3 cellular contexts compared by ENCODE assay signal in the genomic region with DNA sequence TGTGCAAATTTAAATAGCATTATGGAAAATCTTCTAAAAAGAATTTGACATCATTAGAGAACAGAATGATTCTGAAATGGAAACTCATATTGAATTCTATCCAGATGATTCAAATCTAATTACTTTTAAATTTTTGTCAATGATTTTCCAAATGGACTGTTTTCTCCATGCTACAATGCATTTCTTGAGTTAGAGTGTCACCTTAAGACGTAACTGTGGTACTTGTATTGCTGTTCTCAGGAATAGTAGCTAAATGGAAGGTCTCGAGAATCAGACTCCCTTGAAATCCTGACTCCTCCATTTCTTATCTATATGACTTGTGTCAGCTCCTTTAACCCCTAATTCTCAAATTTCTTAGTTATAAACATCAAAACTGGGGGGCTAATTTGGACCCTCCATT.
TF ChIP-seq lines count a peak whose summit lies in the region.

No MANE protein-coding gene starts in this region.

TF ChIP-seq in liver, 16 proteins besides CTCF, POLR2A, EP300 and RAD21 (continued from another document):
- no peak for TF ChIP-seq HNF4A (conservative IDR thresholded peaks at IDR 0.05)
- TF ChIP-seq TAF1 (conservative IDR thresholded peaks at IDR 0.05) = no peak
- no peak for TF ChIP-seq YY1 (IDR thresholded peaks at IDR 0.05)
- TF ChIP-seq, protein P1, sequence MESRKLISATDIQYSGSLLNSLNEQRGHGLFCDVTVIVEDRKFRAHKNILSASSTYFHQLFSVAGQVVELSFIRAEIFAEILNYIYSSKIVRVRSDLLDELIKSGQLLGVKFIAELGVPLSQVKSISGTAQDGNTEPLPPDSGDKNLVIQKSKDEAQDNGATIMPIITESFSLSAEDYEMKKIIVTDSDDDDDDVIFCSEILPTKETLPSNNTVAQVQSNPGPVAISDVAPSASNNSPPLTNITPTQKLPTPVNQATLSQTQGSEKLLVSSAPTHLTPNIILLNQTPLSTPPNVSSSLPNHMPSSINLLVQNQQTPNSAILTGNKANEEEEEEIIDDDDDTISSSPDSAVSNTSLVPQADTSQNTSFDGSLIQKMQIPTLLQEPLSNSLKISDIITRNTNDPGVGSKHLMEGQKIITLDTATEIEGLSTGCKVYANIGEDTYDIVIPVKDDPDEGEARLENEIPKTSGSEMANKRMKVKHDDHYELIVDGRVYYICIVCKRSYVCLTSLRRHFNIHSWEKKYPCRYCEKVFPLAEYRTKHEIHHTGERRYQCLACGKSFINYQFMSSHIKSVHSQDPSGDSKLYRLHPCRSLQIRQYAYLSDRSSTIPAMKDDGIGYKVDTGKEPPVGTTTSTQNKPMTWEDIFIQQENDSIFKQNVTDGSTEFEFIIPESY (IDR thresholded peaks at IDR 0.05) = no peak
- TF ChIP-seq SP1 (IDR thresholded peaks at IDR 0.05) = no peak
- TF ChIP-seq RXRA (IDR thresholded peaks at IDR 0.05) = no peak
- TF ChIP-seq MAX (IDR thresholded peaks at IDR 0.05) = no peak
- TF ChIP-seq REST (IDR thresholded peaks at IDR 0.05) = no peak
- no peak for TF ChIP-seq FOXA2 (IDR thresholded peaks at IDR 0.05)
- TF ChIP-seq ATF3 (IDR thresholded peaks at IDR 0.05) = no peak
- no peak for TF ChIP-seq JUND (IDR thresholded peaks at IDR 0.05)
- no peak for TF ChIP-seq EGR1 (IDR thresholded peaks at IDR 0.05; ENCODE audit: low read depth in 2 of 2)
- no peak for TF ChIP-seq NR2F2 (IDR thresholded peaks at IDR 0.05)
TF ChIP-seq in liver: peak in this region for 0.

TF ChIP-seq in HepG2, 621 proteins besides CTCF, POLR2A, EP300 and RAD21:
- TF ChIP-seq, protein P2, sequence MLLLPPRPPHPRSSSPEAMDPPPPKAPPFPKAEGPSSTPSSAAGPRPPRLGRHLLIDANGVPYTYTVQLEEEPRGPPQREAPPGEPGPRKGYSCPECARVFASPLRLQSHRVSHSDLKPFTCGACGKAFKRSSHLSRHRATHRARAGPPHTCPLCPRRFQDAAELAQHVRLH (CRISPR knock-in tag; IDR thresholded peaks at IDR 0.05; ENCODE audit: borderline replicate concordance, low read depth) = no peak
- no peak for TF ChIP-seq ZNF761 (CRISPR knock-in tag; conservative IDR thresholded peaks at IDR 0.05)
- no peak for TF ChIP-seq ZNF567 (CRISPR knock-in tag; IDR thresholded peaks at IDR 0.05; ENCODE audit: borderline replicate concordance)

TF ChIP-seq in GM12878, 131 proteins besides CTCF, POLR2A, EP300 and RAD21 (continued from another document):
- TF ChIP-seq, protein P3, sequence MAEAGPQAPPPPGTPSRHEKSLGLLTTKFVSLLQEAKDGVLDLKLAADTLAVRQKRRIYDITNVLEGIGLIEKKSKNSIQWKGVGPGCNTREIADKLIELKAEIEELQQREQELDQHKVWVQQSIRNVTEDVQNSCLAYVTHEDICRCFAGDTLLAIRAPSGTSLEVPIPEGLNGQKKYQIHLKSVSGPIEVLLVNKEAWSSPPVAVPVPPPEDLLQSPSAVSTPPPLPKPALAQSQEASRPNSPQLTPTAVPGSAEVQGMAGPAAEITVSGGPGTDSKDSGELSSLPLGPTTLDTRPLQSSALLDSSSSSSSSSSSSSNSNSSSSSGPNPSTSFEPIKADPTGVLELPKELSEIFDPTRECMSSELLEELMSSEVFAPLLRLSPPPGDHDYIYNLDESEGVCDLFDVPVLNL (IDR thresholded peaks at IDR 0.05; ENCODE audit: low read depth, low read length) = no peak
- TF ChIP-seq BRCA1 (IDR thresholded peaks at IDR 0.05; ENCODE audit: low read depth, low read length) (no peak), ZNF207 (IDR thresholded peaks at IDR 0.05; ENCODE audit: borderline replicate concordance) (no peak), ZBTB40 (IDR thresholded peaks at IDR 0.05; ENCODE audit: borderline replicate concordance) (no peak), HCFC1 (IDR thresholded peaks at IDR 0.05; ENCODE audit: low read length) (no peak), FOS (IDR thresholded peaks at IDR 0.05; ENCODE audit: borderline replicate concordance, extremely low read depth, insufficient read length) (no peak), CHD1 (IDR thresholded peaks at IDR 0.05; ENCODE audit: low read depth, low read length) (no peak), SIN3A (IDR thresholded peaks at IDR 0.05; ENCODE audit: low read depth, low read length) (no peak), MEF2B (IDR thresholded peaks at IDR 0.05; ENCODE audit: partially characterized antibody, poor library complexity, severe bottlenecking) (no peak), CEBPZ (IDR thresholded peaks at IDR 0.05; ENCODE audit: low read depth, low read length) (no peak), CREM (IDR thresholded peaks at IDR 0.05; ENCODE audit: low read depth) (no peak), TCF7 (IDR thresholded peaks at IDR 0.05; ENCODE audit: borderline replicate concordance) (no peak)
- TF ChIP-seq, protein P4, sequence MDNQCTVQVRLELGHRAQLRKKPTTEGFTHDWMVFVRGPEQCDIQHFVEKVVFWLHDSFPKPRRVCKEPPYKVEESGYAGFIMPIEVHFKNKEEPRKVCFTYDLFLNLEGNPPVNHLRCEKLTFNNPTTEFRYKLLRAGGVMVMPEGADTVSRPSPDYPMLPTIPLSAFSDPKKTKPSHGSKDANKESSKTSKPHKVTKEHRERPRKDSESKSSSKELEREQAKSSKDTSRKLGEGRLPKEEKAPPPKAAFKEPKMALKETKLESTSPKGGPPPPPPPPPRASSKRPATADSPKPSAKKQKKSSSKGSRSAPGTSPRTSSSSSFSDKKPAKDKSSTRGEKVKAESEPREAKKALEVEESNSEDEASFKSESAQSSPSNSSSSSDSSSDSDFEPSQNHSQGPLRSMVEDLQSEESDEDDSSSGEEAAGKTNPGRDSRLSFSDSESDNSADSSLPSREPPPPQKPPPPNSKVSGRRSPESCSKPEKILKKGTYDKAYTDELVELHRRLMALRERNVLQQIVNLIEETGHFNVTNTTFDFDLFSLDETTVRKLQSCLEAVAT (IDR thresholded peaks at IDR 0.05) = no peak
